In genomic region chr14:55568618-55569017, GRCh38 we compare ENCODE assay signal across 16 cellular contexts. TPM values are rescaled to one million over a fixed set of nuclear protein-coding genes. Genes with fewer than 3 reads are reported as not detected.
A peak's percentile ranks its signal among the peaks of the same experiment; 100 is the strongest.
DNase-seq lines count a peak whose midpoint lies in the region; ATAC-seq, FAIRE-seq and TF ChIP-seq lines count a peak whose summit lies in the region.
"Had no signal": no experiment of that assay in that cellular context is flagged by ENCODE, and none has a peak within 500 bp of the region (broad histone marks: within the 10 kb centered on the region; RNA-seq: fewer than 3 reads in every experiment).

No MANE protein-coding gene starts in this region.

- H3K4me1 Mint-ChIP-seq in WTC11 (no peaks in the 10 kb centered on the region), immature natural killer cell (no peaks in the 10 kb centered on the region)

- TF ChIP-seq CTCF in A549 (IDR thresholded peaks at IDR 0.05) (no peak), WTC11 (IDR thresholded peaks at IDR 0.05) (no peak), mucosa of descending colon (IDR thresholded peaks at IDR 0.05) (no peak), GM20000 (IDR thresholded peaks at IDR 0.05; ENCODE audit: extremely low read depth, missing control alignments) (no peak)

- no peaks in the 10 kb centered on the region for H3K36me3 ChIP-seq in mucosa of descending colon (ENCODE audit: low read depth)

- ATAC-seq in A549 (no peak), WTC11 (no peak), mucosa of descending colon (peak; percentile 51), GM19452 (IDR thresholded peaks at IDR 0.05; ENCODE audit: unreplicated experiment) (no peak)
- ATAC-seq: GM12878 had no signal

- H3K36me3 Mint-ChIP-seq in WTC11 (peaks cover 3% of the 10 kb centered on the region; the same call in 1 of the 2 replicates), immature natural killer cell (no peaks in the 10 kb centered on the region)
- H3K36me3 Mint-ChIP-seq: IgD-negative memory B cell had no signal

- intact Hi-C loops in mucosa of descending colon (cut with DNase I, micrococcal nuclease) = no loop called here

- H3K4me2 ChIP-seq in A549 = 0 out of 3 replicates have a peak overlapping the region, but pooled peaks have one; percentile 26

- DNase-seq in A549 (ENCODE audit: low read depth in 1 of 2, low spot score in 1 of 2) (no peak), HTR-8/SVneo (ENCODE audit: insufficient read length, low spot score) (no peak), WTC11 (ENCODE audit: low spot score) (no peak), mucosa of descending colon (no peak), GM20000 (ENCODE audit: low spot score) (no peak), immature natural killer cell (no peak)
- DNase-seq: C1 segment of cervical spinal cord; CD4-positive, alpha-beta T cell; DMS79 had no signal

- TF ChIP-seq RAD21 in A549 (conservative IDR thresholded peaks at IDR 0.05 in 1 of 2, IDR thresholded peaks at IDR 0.05 in 1 of 2) = no peak

- no peaks in the 10 kb centered on the region for H3K27me3 Mint-ChIP-seq in WTC11 (ENCODE audit: low read depth)
- H3K27me3 Mint-ChIP-seq in immature natural killer cell (ENCODE audit: low read depth in 3 of 3) = peaks cover 3 to 5% (median 4%) of the 10 kb centered on the region in 3 donors
- H3K27me3 Mint-ChIP-seq: B cell; CD4-positive, alpha-beta T cell; IgD-negative memory B cell had no signal

- H3K4me3 Mint-ChIP-seq in WTC11 (no peak overlapping the region), immature natural killer cell (no peak overlapping the region)
- H3K4me3 Mint-ChIP-seq: B cell; CD4-positive, alpha-beta T cell; IgD-negative memory B cell had no signal

- no peaks in the 10 kb centered on the region for H3K9me3 ChIP-seq in A549
- H3K9me3 ChIP-seq in mucosa of descending colon = no peaks in the 10 kb centered on the region

- H3K27ac ChIP-seq in A549 = no peak overlapping the region
- H3K27ac ChIP-seq: HL-60 had no signal

- H3K27ac Mint-ChIP-seq in WTC11 (peak overlapping the region; percentile 65; the same call in 1 of the 2 replicates), immature natural killer cell (no peak overlapping the region)
- H3K27ac Mint-ChIP-seq: B cell; CD4-positive, alpha-beta T cell; IgD-negative memory B cell had no signal

- POLR2A ChIA-PET in A549 (lab: Yijun Ruan, JAX) = no interaction called here
- POLR2A ChIA-PET in WTC11 (lab: Charles Lee) = no interaction called here

- FAIRE-seq in A549 (lab: Jason Lieb, UNC) = no peak
- peak; percentile 26 for FAIRE-seq in HTR-8/SVneo (lab: Jason Lieb, UNC)
- FAIRE-seq: GM12878, GM18507, H54 had no signal

- no peak for TF ChIP-seq POLR2A in A549 (IDR thresholded peaks at IDR 0.05; ENCODE audit: low read length)

- CTCF ChIA-PET in A549 (lab: Yijun Ruan, JAX) = interaction anchor here (1.1 to 2.1 kb wide), 3 partner anchors 10 to 123 kb away, joined by 5 to 7 read pairs (median 5); no protein-coding TSS in a partner anchor
- CTCF ChIA-PET in WTC11 (lab: Charles Lee) = no interaction called here

- peaks cover 5% of the 10 kb centered on the region; the same call in 1 of the 3 replicates for H3K4me1 ChIP-seq in A549
- no peaks in the 10 kb centered on the region for H3K4me1 ChIP-seq in mucosa of descending colon (ENCODE audit: low read depth)

- no peak overlapping the region for H3K4me3 ChIP-seq in A549
- no peak overlapping the region for H3K4me3 ChIP-seq in mucosa of descending colon
- H3K4me3 ChIP-seq: GM12878 had no signal

- H3K9me3 Mint-ChIP-seq in WTC11 = no peaks in the 10 kb centered on the region
- no peaks in the 10 kb centered on the region for H3K9me3 Mint-ChIP-seq in immature natural killer cell
- H3K9me3 Mint-ChIP-seq: CD4-positive, alpha-beta T cell; IgD-negative memory B cell had no signal

- TF ChIP-seq EP300 in A549 (IDR thresholded peaks at IDR 0.05) = no peak

TF ChIP-seq in A549, 52 proteins besides CTCF, POLR2A, EP300 and RAD21 (continues in another document):
- TF ChIP-seq FOSL2 (IDR thresholded peaks at IDR 0.05) = no peak
- no peak for TF ChIP-seq FOSL2 (CRISPR knock-in tag; IDR thresholded peaks at IDR 0.05)
- TF ChIP-seq MAZ (IDR thresholded peaks at IDR 0.05; ENCODE audit: borderline replicate concordance, low read depth, low read length) = no peak
- no peak for TF ChIP-seq BCL3 (IDR thresholded peaks at IDR 0.05)
- no peak for TF ChIP-seq HEYL (CRISPR knock-in tag; IDR thresholded peaks at IDR 0.05)
- no peak for TF ChIP-seq ZNF302 (CRISPR knock-in tag; IDR thresholded peaks at IDR 0.05)
- no peak for TF ChIP-seq SMC3 (IDR thresholded peaks at IDR 0.05)
- TF ChIP-seq HOXB13 (CRISPR knock-in tag; IDR thresholded peaks at IDR 0.05; ENCODE audit: low read depth) = no peak
- TF ChIP-seq HDAC2 (IDR thresholded peaks at IDR 0.05) = no peak
- no peak for TF ChIP-seq PBX3 (IDR thresholded peaks at IDR 0.05)
- TF ChIP-seq RCOR1 (IDR thresholded peaks at IDR 0.05; ENCODE audit: low read depth, low read length) = no peak
- no peak for TF ChIP-seq CBX8 (IDR thresholded peaks at IDR 0.05)

TF ChIP-seq in WTC11, 78 proteins besides CTCF, POLR2A, EP300 and RAD21 (continues in another document):
- TF ChIP-seq ARID4B (CRISPR knock-in tag; IDR thresholded peaks at IDR 0.05; ENCODE audit: borderline replicate concordance) = no peak
- no peak for TF ChIP-seq ZBTB43 (CRISPR knock-in tag; IDR thresholded peaks at IDR 0.05)
- TF ChIP-seq GABPB1 (CRISPR knock-in tag; IDR thresholded peaks at IDR 0.05) = no peak
- no peak for TF ChIP-seq E2F4 (CRISPR knock-in tag; IDR thresholded peaks at IDR 0.05; ENCODE audit: borderline replicate concordance, low read depth)

RNA-seq across cellular contexts. Expression of gene KTN1, which starts 11.4 kb away (rescaled TPM):
- polyA plus RNA-seq in A549 (2011; rRNA removed) = 118 and 233 TPM in 2 replicates
- 21.8 and 27.5 TPM in 2 replicates for polyA plus RNA-seq in A549 (2012; cell fraction: cytosol; rRNA removed)
- polyA plus RNA-seq in A549 (2012; cell fraction: nucleus; rRNA removed) = 19.7 and 27.1 TPM in 2 replicates
- polyA plus RNA-seq in A549 (2017; fragmentation: RNase III; extraction: RNeasy Plus Mini Kit Qiagen cat#74134 plus additional on column Dnase treatment) = 153 to 158 TPM (median 157 TPM) in 3 replicates
- 36.4 and 36.9 TPM in 2 replicates for polyA minus RNA-seq in A549 (2011; rRNA and poly(A)+ RNA removed)
- total RNA-seq in WTC11 (2021) = 122 to 125 TPM (median 123 TPM) in 3 replicates
- 100 to 1,000 TPM; 181 to 299 (median 251) TPM for total RNA-seq in mucosa of descending colon
- 10 to 100 TPM in 2 of 3 donors, 1 to 10 TPM in 1; 4.8 to 30.5 (median 18.5) TPM for polyA plus RNA-seq in immature natural killer cell
